ENCODE assay signal across 7 cellular contexts in genomic region chr2:211631503-211631902, GRCh38.
"Had no signal": no experiment of that assay in that cellular context is flagged by ENCODE, and none has a peak within 500 bp of the region (broad histone marks: within the 10 kb centered on the region; RNA-seq: fewer than 3 reads in every experiment).

No MANE protein-coding gene starts in this region.

- H2AFZ ChIP-seq: GM23338 had no signal

- H3K4me3 ChIP-seq: GM23338 had no signal

- H3K36me3 Mint-ChIP-seq: IgD-negative memory B cell had no signal

- ATAC-seq: GM23338, HepG2 had no signal

- H3K27ac ChIP-seq: HL-60 had no signal

- H3K4me3 Mint-ChIP-seq: GM23338, H9, IgD-negative memory B cell had no signal

- H3K4me1 Mint-ChIP-seq: GM23338, H9, IgD-negative memory B cell had no signal

- H3K4me2 ChIP-seq: GM23338 had no signal

- H3K27ac Mint-ChIP-seq: GM23338, H9, IgD-negative memory B cell had no signal

- H3K9me3 Mint-ChIP-seq: H9 had no signal

- DNase-seq: H9, HCEC 1CT, KBM-7 had no signal

- H3K27me3 Mint-ChIP-seq: IgD-negative memory B cell had no signal
